Comparison of ENCODE assay signal across 20 cellular contexts in genomic region chr5:92513067-92513466, GRCh38.
A peak's percentile ranks its signal among the peaks of the same experiment; 100 is the strongest.
DNase-seq lines count a peak whose midpoint lies in the region; ATAC-seq and TF ChIP-seq lines count a peak whose summit lies in the region.
"Had no signal": no experiment of that assay in that cellular context is flagged by ENCODE, and none has a peak within 500 bp of the region (broad histone marks: within the 10 kb centered on the region; RNA-seq: fewer than 3 reads in every experiment).

No MANE protein-coding gene starts in this region.

- dilution Hi-C loops in mammary epithelial cell (cut with HindIII; ENCODE audit: low sequenced_read_pairs): no loop called here

- no peak overlapping the region for H3K4me3 ChIP-seq in MG63
- no peak overlapping the region for H3K4me3 ChIP-seq in mammary epithelial cell (replicated peaks in 1 of 3; ENCODE audit: insufficient read depth in 1 of 3, low read depth in 2 of 3, low read length in 3 of 3)
- H3K4me3 ChIP-seq: mucosa of descending colon had no signal

- in situ Hi-C loops in mammary epithelial cell (cut with MboI; ENCODE audit: low sequenced_read_pairs in 2 of 2): no loop called here

- BruUV-seq in mammary epithelial cell (replicated peaks; lab: Mats Ljungman, UMichigan): no TSS peak

- no peak for ATAC-seq in HG03457 (IDR thresholded peaks at IDR 0.05; ENCODE audit: unreplicated experiment)
- no peak for ATAC-seq in GM19328 (IDR thresholded peaks at IDR 0.05; ENCODE audit: unreplicated experiment)
- ATAC-seq: mucosa of descending colon had no signal

- no peak overlapping the region for H2AFZ ChIP-seq in mammary epithelial cell (ENCODE audit: low read depth, low read length)

- no peaks in the 10 kb centered on the region for H3K79me2 ChIP-seq in mammary epithelial cell (ENCODE audit: insufficient read depth, low read length)

- H3K9ac ChIP-seq in mammary epithelial cell (ENCODE audit: insufficient read depth, low read length): no peak overlapping the region

- no peaks in the 10 kb centered on the region for H4K20me1 ChIP-seq in mammary epithelial cell (ENCODE audit: insufficient read depth, low read length)

- H3K27ac ChIP-seq in mammary epithelial cell (ENCODE audit: insufficient read depth, low read depth, low read length): peak overlapping the region; percentile 86

- no peaks in the 10 kb centered on the region for H3K36me3 ChIP-seq in MG63
- no peaks in the 10 kb centered on the region for H3K36me3 ChIP-seq in mammary epithelial cell (ENCODE audit: insufficient read depth, low read length)

- no peak for TF ChIP-seq CTCF in mammary epithelial cell (conservative IDR thresholded peaks at IDR 0.05 in 1 of 2, IDR thresholded peaks at IDR 0.05 in 1 of 2; ENCODE audit: extremely low read depth in 1 of 2, insufficient read depth in 1 of 2, low read depth in 1 of 2, low read length in 2 of 2)

- H3K27me3 ChIP-seq in MG63 (no peaks in the 10 kb centered on the region), mammary epithelial cell (ENCODE audit: insufficient read depth, low read length) (no peaks in the 10 kb centered on the region)

- 60% methylated on average over 1 of the region's 1 CpG for WGBS in mammary epithelial cell (ENCODE audit: low coverage, missing lambda C conversion rate)

- DNase-seq in stimulated activated CD4-positive, alpha-beta T cell treated with anti-CD3 and anti-CD28 coated beads, Interleukin-1b, Interleukin-23, amount 100 ng/mL, for 48 hours: peak; percentile 2
- no peak for DNase-seq in stimulated activated CD4-positive, alpha-beta T cell treated with anti-CD3 and anti-CD28 coated beads, Interleukin-4, amount 100 ng/mL, for 1 hour
- DNase-seq in MG63 (peak; percentile 0), mammary epithelial cell (peak; percentile 89), H4 (ENCODE audit: low spot score) (no peak)
- DNase-seq: activated CD4-positive, alpha-beta T cell treated with anti-CD3 and anti-CD28 coated beads, Interleukin-2, amount 50 U/mL, for 1 hour; activated CD8-positive, alpha-beta memory T cell treated with anti-CD3 and anti-CD28 coated beads, Interleukin-2, amount 50 U/mL, for 48 hours; anterior cingulate cortex; CD4-positive, CD25-positive, alpha-beta regulatory T cell; endodermal cell; KBM-7; mucosa of descending colon; NCI-H1436 treated with DMSO at 0.1 percent for 48 hours; NCI-H2171; NCI-H524 treated with DMSO at 0.1 percent for 48 hours; retina; stimulated activated CD4-positive, alpha-beta T cell treated with anti-CD3 and anti-CD28 coated beads, Interleukin-4, amount 100 ng/mL, for 4 hours; stimulated activated naive CD4-positive, alpha-beta T cell treated with Interleukin-2 at 50 U/mL for 16 hours had no signal

- no peaks in the 10 kb centered on the region for H3K4me1 ChIP-seq in mammary epithelial cell (ENCODE audit: insufficient read depth, low read length)

- CTCF ChIA-PET in mammary epithelial cell (lab: Charles Lee; ENCODE audit: low non-redundant PET): no interaction called here

- H3K9me3 ChIP-seq in MG63: peaks cover 28% of the 10 kb centered on the region
- H3K9me3 ChIP-seq in mammary epithelial cell (replicated peaks; ENCODE audit: insufficient read depth, low read length): peaks cover 29% of the 10 kb centered on the region

- intact Hi-C loops in mammary epithelial cell (cut with micrococcal nuclease): loop anchor here (1.0 to 10.0 kb wide), 2 partner anchors 132 to 245 kb away; no protein-coding TSS in a partner anchor

- no peak overlapping the region for H3K4me2 ChIP-seq in mammary epithelial cell (ENCODE audit: insufficient read depth, low read depth, low read length)

Comparison
In these comparisons a context has a peak if more than half of its experiments do, and no peak if none do; other contexts are left out.
1. DNase-seq: peak in stimulated activated CD4-positive, alpha-beta T cell treated with anti-CD3 and anti-CD28 coated beads, Interleukin-1b, Interleukin-23, amount 100 ng/mL, for 48 hours (single experiment), MG63 (single experiment) and mammary epithelial cell (single experiment); none in stimulated activated CD4-positive, alpha-beta T cell treated with anti-CD3 and anti-CD28 coated beads, Interleukin-4, amount 100 ng/mL, for 1 hour (single experiment) and H4 (single experiment).